In genomic region chr11:42344204-42344792, GRCh38 we compare ENCODE assay signal across 20 cellular contexts.
DNase-seq lines count a peak whose midpoint lies in the region; ATAC-seq and TF ChIP-seq lines count a peak whose summit lies in the region.
"Had no signal": no experiment of that assay in that cellular context is flagged by ENCODE, and none has a peak within 500 bp of the region (broad histone marks: within the 10 kb centered on the region; RNA-seq: fewer than 3 reads in every experiment).

No MANE protein-coding gene starts in this region.

- no peaks in the 10 kb centered on the region for H3K36me3 ChIP-seq in lower lobe of right lung
- no peaks in the 10 kb centered on the region for H3K36me3 ChIP-seq in aorta (ENCODE audit: control insufficient read depth in 1 of 2, insufficient read depth in 2 of 2, low read length in 1 of 2)
- H3K36me3 ChIP-seq: BE2C; BLaER1 treated with 17β-estradiol and CSF1 and Interleukin-3, amounts not matched to agents 10 nM and 100 nM; HAP-1 had no signal

- H3K4me3 Mint-ChIP-seq in chondrocyte (ENCODE audit: unreplicated experiment), result no peak overlapping the region
- H3K4me3 Mint-ChIP-seq in stimulated activated memory B cell treated with anti-CD40 and anti-IgM and Interleukin-4, amounts not matched to agents 10 μg/mL and 1 μg/mL and 100 μg/mL, for 72 hours, result no peak overlapping the region
- no peak overlapping the region for H3K4me3 Mint-ChIP-seq in nephron progenitor cell
- no peak overlapping the region for H3K4me3 Mint-ChIP-seq in T-helper 17 cell
- H3K4me3 Mint-ChIP-seq: CD4-positive, alpha-beta memory T cell; HFFc6 had no signal

- H3K27me3 Mint-ChIP-seq in chondrocyte (ENCODE audit: low read depth), result no peaks in the 10 kb centered on the region
- H3K27me3 Mint-ChIP-seq in stimulated activated memory B cell treated with anti-CD40 and anti-IgM and Interleukin-4, amounts not matched to agents 10 μg/mL and 1 μg/mL and 100 μg/mL, for 72 hours, result no peaks in the 10 kb centered on the region
- no peaks in the 10 kb centered on the region for H3K27me3 Mint-ChIP-seq in nephron progenitor cell (ENCODE audit: low read depth, poor library complexity)
- H3K27me3 Mint-ChIP-seq in T-helper 17 cell, result no peaks in the 10 kb centered on the region
- H3K27me3 Mint-ChIP-seq: CD4-positive, alpha-beta memory T cell had no signal

- intact Hi-C loops in lower lobe of right lung (cut with DNase I), result no loop called here
- intact Hi-C loops in aorta (cut with DNase I), result no loop called here

- 95% methylated on average over 25 of the region's 25 CpGs for WGBS in aorta, 2 donors

- H3K27me3 ChIP-seq in lower lobe of right lung (ENCODE audit: low read depth) (no peaks in the 10 kb centered on the region), aorta (ENCODE audit: control insufficient read depth in 1 of 2, insufficient read depth in 2 of 2, low read length in 1 of 2) (no peaks in the 10 kb centered on the region)
- H3K27me3 ChIP-seq: BE2C; BLaER1 treated with 17β-estradiol and CSF1 and Interleukin-3, amounts not matched to agents 10 nM and 100 nM had no signal

- ATAC-seq in lower lobe of right lung (peak; percentile 18 to 38), aorta (ENCODE audit: low FRiP score) (peak; percentile 33), T-helper 17 cell (no peak)
- peak; percentile 36 for ATAC-seq in stimulated activated memory B cell treated with anti-CD40 and anti-IgM and Interleukin-4, amounts not matched to agents 10 μg/mL and 1 μg/mL and 100 μg/mL, for 72 hours
- ATAC-seq: A549 had no signal

- H3K4me3 ChIP-seq in lower lobe of right lung, result no peak overlapping the region
- no peak overlapping the region for H3K4me3 ChIP-seq in aorta (ENCODE audit: low read length in 2 of 2)
- H3K4me3 ChIP-seq: A549; BLaER1 treated with 17β-estradiol and CSF1 and Interleukin-3, amounts not matched to agents 10 nM and 100 nM; HAP-1 had no signal

- DNase-seq in chondrocyte (ENCODE audit: low spot score), result peak; percentile 93
- no peak for DNase-seq in lower lobe of right lung
- DNase-seq in aorta, result peak in 1 of 2 donors; percentile 71
- DNase-seq in nephron progenitor cell, result no peak
- no peak for DNase-seq in NCI-H526 treated with DMSO at 0.1 percent for 48 hours (lab: John Stamatoyannopoulos, UW)
- no peak for DNase-seq in T-helper 17 cell
- DNase-seq: 8988T; ACHN; AML-193; BE2C; Calu3; CD4-positive, alpha-beta memory T cell; COR-L47; DND-41; GOT3; HFFc6 had no signal

- H3K4me1 ChIP-seq in lower lobe of right lung, result no peaks in the 10 kb centered on the region
- no peaks in the 10 kb centered on the region for H3K4me1 ChIP-seq in aorta (ENCODE audit: control insufficient read depth in 1 of 2, insufficient read depth in 2 of 2, low read length in 2 of 2)
- H3K4me1 ChIP-seq: A549; BE2C; BLaER1 treated with 17β-estradiol and CSF1 and Interleukin-3, amounts not matched to agents 10 nM and 100 nM; HAP-1 had no signal

- no peaks in the 10 kb centered on the region for H3K36me3 Mint-ChIP-seq in chondrocyte (ENCODE audit: low read depth)
- H3K36me3 Mint-ChIP-seq in stimulated activated memory B cell treated with anti-CD40 and anti-IgM and Interleukin-4, amounts not matched to agents 10 μg/mL and 1 μg/mL and 100 μg/mL, for 72 hours, result no peaks in the 10 kb centered on the region
- no peaks in the 10 kb centered on the region for H3K36me3 Mint-ChIP-seq in nephron progenitor cell (ENCODE audit: low read depth)
- H3K36me3 Mint-ChIP-seq in T-helper 17 cell (ENCODE audit: low read depth), result no peaks in the 10 kb centered on the region
- H3K36me3 Mint-ChIP-seq: CD4-positive, alpha-beta memory T cell had no signal

- H3K9me3 Mint-ChIP-seq in chondrocyte (ENCODE audit: low read depth) (peaks cover 25% of the 10 kb centered on the region), nephron progenitor cell (peaks cover 22% of the 10 kb centered on the region)
- peaks cover 7% of the 10 kb centered on the region for H3K9me3 Mint-ChIP-seq in stimulated activated memory B cell treated with anti-CD40 and anti-IgM and Interleukin-4, amounts not matched to agents 10 μg/mL and 1 μg/mL and 100 μg/mL, for 72 hours

- H3K9me3 ChIP-seq in lower lobe of right lung, result no peaks in the 10 kb centered on the region
- H3K9me3 ChIP-seq in aorta (ENCODE audit: control insufficient read depth, low read length), result no peaks in the 10 kb centered on the region
- H3K9me3 ChIP-seq in T-helper 17 cell (ENCODE audit: control insufficient read depth, low read length, poor library complexity, severe bottlenecking), result no peaks in the 10 kb centered on the region
- H3K9me3 ChIP-seq: A549, BE2C, HAP-1 had no signal

- H3K27ac ChIP-seq in lower lobe of right lung (no peak overlapping the region), aorta (ENCODE audit: low read depth in 1 of 2, low read length in 2 of 2) (no peak overlapping the region)
- H3K27ac ChIP-seq: A549; BLaER1 treated with 17β-estradiol and CSF1 and Interleukin-3, amounts not matched to agents 10 nM and 100 nM had no signal

- no peak for TF ChIP-seq CTCF in chondrocyte (IDR thresholded peaks at IDR 0.05)
- no peak for TF ChIP-seq CTCF in lower lobe of right lung (IDR thresholded peaks at IDR 0.05)
- TF ChIP-seq CTCF in nephron progenitor cell (IDR thresholded peaks at IDR 0.05), result no peak

- H3K27ac Mint-ChIP-seq in chondrocyte (ENCODE audit: unreplicated experiment), result no peak overlapping the region
- H3K27ac Mint-ChIP-seq in stimulated activated memory B cell treated with anti-CD40 and anti-IgM and Interleukin-4, amounts not matched to agents 10 μg/mL and 1 μg/mL and 100 μg/mL, for 72 hours, result no peak overlapping the region
- no peak overlapping the region for H3K27ac Mint-ChIP-seq in nephron progenitor cell
- no peak overlapping the region for H3K27ac Mint-ChIP-seq in T-helper 17 cell
- H3K27ac Mint-ChIP-seq: HFFc6 had no signal

- H3K4me1 Mint-ChIP-seq in chondrocyte (ENCODE audit: low read depth) (no peaks in the 10 kb centered on the region), nephron progenitor cell (no peaks in the 10 kb centered on the region), T-helper 17 cell (no peaks in the 10 kb centered on the region)
- H3K4me1 Mint-ChIP-seq in stimulated activated memory B cell treated with anti-CD40 and anti-IgM and Interleukin-4, amounts not matched to agents 10 μg/mL and 1 μg/mL and 100 μg/mL, for 72 hours, result no peaks in the 10 kb centered on the region
- H3K4me1 Mint-ChIP-seq: CD4-positive, alpha-beta memory T cell had no signal
